Comparison of ENCODE assay signal across 18 cellular contexts in the genomic region with DNA sequence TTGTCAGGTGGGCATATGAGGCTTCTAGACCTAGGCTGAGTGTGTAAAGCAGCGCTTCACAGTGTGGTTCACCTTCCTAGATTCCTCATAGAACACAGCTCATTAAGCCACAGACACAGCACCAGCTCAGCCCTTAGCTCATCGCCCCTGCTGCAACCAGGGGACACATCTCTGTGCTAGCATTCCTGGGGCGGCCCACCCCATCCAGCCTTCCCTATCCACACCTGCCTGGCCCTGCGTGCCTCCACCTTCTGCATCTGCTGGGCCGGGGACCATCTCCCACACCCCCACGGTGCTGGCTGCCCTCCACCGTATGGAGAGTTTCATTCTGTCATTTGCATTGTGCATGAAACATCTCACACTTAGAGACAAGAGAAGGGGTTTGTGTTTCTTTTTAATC. TPM values are rescaled to one million over a fixed set of nuclear protein-coding genes. Genes with fewer than 3 reads are reported as not detected.
"Had no signal": no experiment of that assay in that cellular context is flagged by ENCODE, and none has a peak within 500 bp of the region (broad histone marks: within the 10 kb centered on the region; RNA-seq: fewer than 3 reads in every experiment).

No MANE protein-coding gene starts in this region.

- H3K4me1 Mint-ChIP-seq: T-helper 17 cell had no signal

- H3K27ac ChIP-seq: heart left ventricle, left lung, parathyroid adenoma had no signal

- H3K27ac Mint-ChIP-seq: stimulated activated effector memory CD8-positive, alpha-beta T cell treated with anti-CD3 and anti-CD28 coated beads, Interleukin-12 subunit alpha, Interleukin-12 subunit beta, amount 100 ng/mL, for 72 hours; T-helper 17 cell had no signal

- H3K4me1 ChIP-seq: adrenal gland, left lung, parathyroid adenoma had no signal

- H3K9me3 ChIP-seq: adrenal gland, heart left ventricle, left lung had no signal

- H3K27me3 ChIP-seq: adrenal gland, heart left ventricle, left lung had no signal

- H3K27me3 Mint-ChIP-seq: central memory CD8-positive, alpha-beta T cell; T-helper 17 cell had no signal

- DNase-seq: activated CD4-positive, CD25-positive, alpha-beta regulatory T cell; activated naive CD4-positive, alpha-beta T cell treated with anti-CD3 and anti-CD28 coated beads, Interleukin-2, amount 50 U/mL, for 16 hours; cortex of kidney; effector CD8-positive, alpha-beta T cell; mesenchymal stem cell; retina; T-helper 17 cell; trophoblast cell had no signal

- ATAC-seq: left lung; stimulated activated effector memory CD8-positive, alpha-beta T cell treated with anti-CD3 and anti-CD28 coated beads, Interleukin-12 subunit alpha, Interleukin-12 subunit beta, amount 100 ng/mL, for 72 hours; T-helper 17 cell had no signal

- H3K4me3 ChIP-seq: adrenal gland, heart left ventricle, left lung, smooth muscle cell had no signal

- H3K4me3 Mint-ChIP-seq: central memory CD8-positive, alpha-beta T cell; neural crest cell; stimulated activated effector memory CD8-positive, alpha-beta T cell treated with anti-CD3 and anti-CD28 coated beads, Interleukin-12 subunit alpha, Interleukin-12 subunit beta, amount 100 ng/mL, for 72 hours; T-helper 17 cell had no signal

- H3K9me3 Mint-ChIP-seq: central memory CD8-positive, alpha-beta T cell; neural crest cell; stimulated activated effector memory CD8-positive, alpha-beta T cell treated with anti-CD3 and anti-CD28 coated beads, Interleukin-12 subunit alpha, Interleukin-12 subunit beta, amount 100 ng/mL, for 72 hours had no signal

RNA-seq across cellular contexts. Expression of gene PRSS38, which starts 35.8 kb away (rescaled TPM):
- total RNA-seq: adrenal gland, fibroblast of lung, frontal cortex, heart left ventricle, left lung, neural crest cell, smooth muscle cell, T-helper 17 cell had no signal
